ENCODE assay signal across 33 cellular contexts in genomic region chr5:124514966-124515365, GRCh38.
"Had no signal": no experiment of that assay in that cellular context is flagged by ENCODE, and none has a peak within 500 bp of the region (broad histone marks: within the 10 kb centered on the region; RNA-seq: fewer than 3 reads in every experiment).

No MANE protein-coding gene starts in this region.

- H3K9me2 ChIP-seq: SK-N-SH had no signal

- H3K27me3 Mint-ChIP-seq: activated CD4-positive, alpha-beta memory T cell treated with anti-CD3 and anti-CD28 coated beads for 36 hours had no signal

- H3K4me2 ChIP-seq: KMS-11, SK-N-SH had no signal

- H3K36me3 ChIP-seq: adrenal gland, breast epithelium, Peyer's patch, SJSA1 had no signal

- H3K9me3 Mint-ChIP-seq: activated B cell treated with CpG ODN at 0.5 μM for 24 hours; activated CD4-positive, alpha-beta memory T cell treated with anti-CD3 and anti-CD28 coated beads for 36 hours; activated naive CD4-positive, alpha-beta T cell treated with anti-CD3 and anti-CD28 coated beads for 36 hours; activated T-cell treated with anti-CD3 and anti-CD28 coated beads, Interleukin-2, amount 50 U/mL, for 4 hours; activated T-helper 1 cell treated with anti-CD3 and anti-CD28 coated beads, Interleukin-12 subunit alpha, Interleukin-12 subunit beta, Interleukin-2, Interleukin-4 antibody, amounts not matched to agents 30 ng/mL and 10 ng/mL and 1 ng/mL, durations not matched to agents 14 hours and 24 hours and 36 hours; T-helper 1 cell treated with Interleukin-12 subunit alpha and Interleukin-12 subunit beta and Interleukin-4 antibody, amounts not matched to agents 30 μg/mL and 1 μg/mL, for 36 hours; T-helper 2 cell treated with Interferon-gamma antibody and Interleukin-4, amounts not matched to agents 5 μg/mL and 100 μg/mL, for 36 hours had no signal

- H3K9me3 ChIP-seq: adrenal gland, body of pancreas, breast epithelium, Peyer's patch, SJSA1, SK-N-SH had no signal

- H3K4me3 ChIP-seq: adrenal gland, body of pancreas, breast epithelium, Peyer's patch, SJSA1 had no signal

- DNase-seq: activated B cell treated with CpG ODN at 0.5 μM for 24 hours; activated CD4-positive, alpha-beta memory T cell treated with anti-CD3 and anti-CD28 coated beads for 36 hours; activated CD4-positive, alpha-beta T cell treated with anti-CD3 and anti-CD28 coated beads for 4 hours; activated CD4-positive, alpha-beta T cell treated with anti-CD3 and anti-CD28 coated beads, Interleukin-2, amount 50 U/mL, for 1 hour; activated CD4-positive, CD25-positive, alpha-beta regulatory T cell treated with anti-CD3 and anti-CD28 coated beads, Interleukin-2, amount 50 U/mL, for 72 hours; activated CD8-positive, alpha-beta memory T cell treated with anti-CD3 and anti-CD28 coated beads, Interleukin-2, amount 50 U/mL, for 4 hours; activated gamma-delta T cell treated with Interleukin-2 at 50 U/mL for 16 hours; activated naive CD4-positive, alpha-beta T cell treated with anti-CD3 and anti-CD28 coated beads for 36 hours; activated T-cell treated with anti-CD3 and anti-CD28 coated beads for 4 hours; activated T-cell treated with anti-CD3 and anti-CD28 coated beads, Interleukin-2, amount 50 U/mL, for 4 hours; adrenal gland; body of pancreas; NCI-H1105; NCI-H1417 treated with DMSO at 0.1 percent for 48 hours; NCI-H1930; NCI-H2081 treated with DMSO at 0.1 percent for 48 hours; NCI-H226; NCI-H510A; NK-92 treated with Interleukin-12 subunit alpha and Interleukin-12 subunit beta, amount 100 ng/mL, for 24 hours; PC-3; Peyer's patch; RPMI8226; SHP77 treated with DMSO at 0.1 percent for 48 hours; SK-N-SH had no signal

- H3K36me3 Mint-ChIP-seq: activated CD4-positive, alpha-beta memory T cell treated with anti-CD3 and anti-CD28 coated beads for 36 hours; activated naive CD4-positive, alpha-beta T cell treated with anti-CD3 and anti-CD28 coated beads, Interleukin-2, amount 50 U/mL, for 72 hours had no signal

- H3K9ac ChIP-seq: KMS-11, SK-N-SH had no signal

- H3K4me3 Mint-ChIP-seq: activated B cell treated with CpG ODN at 0.5 μM for 24 hours; activated CD4-positive, alpha-beta memory T cell treated with anti-CD3 and anti-CD28 coated beads for 36 hours; activated naive CD4-positive, alpha-beta T cell treated with anti-CD3 and anti-CD28 coated beads for 36 hours; activated T-cell treated with anti-CD3 and anti-CD28 coated beads, Interleukin-2, amount 50 U/mL, for 4 hours; activated T-helper 1 cell treated with anti-CD3 and anti-CD28 coated beads, Interleukin-12 subunit alpha, Interleukin-12 subunit beta, Interleukin-2, Interleukin-4 antibody, amounts not matched to agents 30 ng/mL and 10 ng/mL and 1 ng/mL, durations not matched to agents 14 hours and 24 hours and 36 hours; T-helper 1 cell treated with Interleukin-12 subunit alpha and Interleukin-12 subunit beta and Interleukin-4 antibody, amounts not matched to agents 30 μg/mL and 1 μg/mL, for 36 hours; T-helper 2 cell treated with Interferon-gamma antibody and Interleukin-4, amounts not matched to agents 5 μg/mL and 100 μg/mL, for 36 hours had no signal

- H3K4me1 ChIP-seq: body of pancreas, breast epithelium, Peyer's patch had no signal

- H3K27ac Mint-ChIP-seq: activated B cell treated with CpG ODN at 0.5 μM for 24 hours; activated CD4-positive, alpha-beta memory T cell treated with anti-CD3 and anti-CD28 coated beads for 36 hours; activated naive CD4-positive, alpha-beta T cell treated with anti-CD3 and anti-CD28 coated beads for 36 hours; activated naive CD4-positive, alpha-beta T cell treated with anti-CD3 and anti-CD28 coated beads, Interleukin-2, amount 50 U/mL, for 72 hours; activated T-helper 1 cell treated with anti-CD3 and anti-CD28 coated beads, Interleukin-12 subunit alpha, Interleukin-12 subunit beta, Interleukin-2, Interleukin-4 antibody, amounts not matched to agents 30 ng/mL and 10 ng/mL and 1 ng/mL, durations not matched to agents 14 hours and 24 hours and 36 hours; T-helper 1 cell treated with Interleukin-12 subunit alpha and Interleukin-12 subunit beta and Interleukin-4 antibody, amounts not matched to agents 30 μg/mL and 1 μg/mL, for 36 hours; T-helper 2 cell treated with Interferon-gamma antibody and Interleukin-4, amounts not matched to agents 5 μg/mL and 100 μg/mL, for 36 hours had no signal

- FAIRE-seq: astrocyte, TTC549 had no signal

- ATAC-seq: activated naive CD4-positive, alpha-beta T cell treated with anti-CD3 and anti-CD28 coated beads, Interleukin-2, amount 50 U/mL, for 72 hours; activated T-cell treated with anti-CD3 and anti-CD28 coated beads, Interleukin-2, amount 50 U/mL, for 4 hours; body of pancreas; PC-3 had no signal

- H3K27ac ChIP-seq: adrenal gland, body of pancreas, breast epithelium, KMS-11, Peyer's patch, SJSA1 had no signal

- H3K27me3 ChIP-seq: adrenal gland, body of pancreas, breast epithelium, Peyer's patch, SJSA1 had no signal
